In genomic region chr20:8229090-8229489, GRCh38 we compare ENCODE assay signal across 28 cellular contexts.
"Had no signal": no experiment of that assay in that cellular context is flagged by ENCODE, and none has a peak within 500 bp of the region (broad histone marks: within the 10 kb centered on the region; RNA-seq: fewer than 3 reads in every experiment).

No MANE protein-coding gene starts in this region.

- H3K4me3 Mint-ChIP-seq: stimulated activated effector memory CD8-positive, alpha-beta T cell treated with anti-CD3 and anti-CD28 coated beads, Interleukin-12 subunit alpha, Interleukin-12 subunit beta, amount 100 ng/mL, for 72 hours; stimulated activated memory B cell treated with anti-CD40 and anti-IgM and Interleukin-4, amounts not matched to agents 10 μg/mL and 1 μg/mL and 100 μg/mL, for 72 hours; stimulated activated naive B cell treated with anti-CD40 and anti-IgM and Interleukin-4, amounts not matched to agents 10 μg/mL and 1 μg/mL and 100 μg/mL, for 72 hours; stimulated activated naive CD8-positive, alpha-beta T cell treated with anti-CD3 and anti-CD28 coated beads, Interleukin-15, amount 100 ng/mL, for 72 hours; stimulated activated naive CD8-positive, alpha-beta T cell treated with anti-CD3 and anti-CD28 coated beads, Interleukin-15, Interleukin-2, amounts not matched to agents 100 ng/mL and 50 ng/mL, for 24 hours; type B pancreatic cell had no signal

- H3K4me3 ChIP-seq: stomach, suprapubic skin, testis, thoracic aorta, thyroid gland, tibial artery, tibial nerve, transverse colon, upper lobe of left lung, upper lobe of right lung, uterus, vagina had no signal

- ATAC-seq: stimulated activated effector memory CD8-positive, alpha-beta T cell treated with anti-CD3 and anti-CD28 coated beads, Interleukin-12 subunit alpha, Interleukin-12 subunit beta, amount 100 ng/mL, for 72 hours; stimulated activated memory B cell treated with anti-CD40 and anti-IgM and Interleukin-4, amounts not matched to agents 10 μg/mL and 1 μg/mL and 100 μg/mL, for 72 hours; stimulated activated naive B cell treated with anti-CD40 and anti-IgM and Interleukin-4, amounts not matched to agents 10 μg/mL and 1 μg/mL and 100 μg/mL, for 72 hours; stimulated activated naive CD8-positive, alpha-beta T cell treated with anti-CD3 and anti-CD28 coated beads, Interleukin-15, amount 100 ng/mL, for 72 hours; stimulated activated naive CD8-positive, alpha-beta T cell treated with anti-CD3 and anti-CD28 coated beads, Interleukin-15, Interleukin-2, amounts not matched to agents 100 U/mL and 50 U/mL, for 24 hours; upper lobe of right lung had no signal

- DNase-seq: stimulated activated CD4-positive, alpha-beta T cell treated with anti-CD3 and anti-CD28 coated beads, Interleukin-2, amount 100 ng/mL, for 48 hours; stimulated activated CD4-positive, alpha-beta T cell treated with anti-CD3 and anti-CD28 coated beads, Interleukin-4, amount 100 ng/mL, for 1 hour; stimulated activated CD4-positive, alpha-beta T cell treated with anti-CD3 and anti-CD28 coated beads, Interleukin-4, amount 100 ng/mL, for 24 hours; stimulated activated CD4-positive, alpha-beta T cell treated with anti-CD3 and anti-CD28 coated beads, Interleukin-4, amount 100 ng/mL, for 4 hours; stimulated activated CD8-positive, alpha-beta memory T cell treated with anti-CD3 and anti-CD28 coated beads, Interleukin-4, amount 100 ng/mL, for 48 hours; stimulated activated naive B cell treated with anti-CD40 and anti-IgM and Interleukin-4, amounts not matched to agents 10 μg/mL and 1 μg/mL and 100 μg/mL, for 72 hours; stimulated activated naive CD4-positive, alpha-beta T cell treated with Interleukin-2 at 50 U/mL for 16 hours; stimulated activated naive CD8-positive, alpha-beta T cell treated with anti-CD3 and anti-CD28 coated beads, Interleukin-15, amount 100 ng/mL, for 72 hours; stimulated activated naive CD8-positive, alpha-beta T cell treated with anti-CD3 and anti-CD28 coated beads, Interleukin-15, Interleukin-2, amounts not matched to agents 100 U/mL and 50 U/mL, for 24 hours; stomach; substantia nigra; testis; thyroid gland; tibial artery; transverse colon; trophoblast cell; upper lobe of left lung; upper lobe of right lung; uterus had no signal

- H3K36me3 ChIP-seq: stomach, suprapubic skin, thoracic aorta, thyroid gland, tibial artery, tibial nerve, transverse colon, upper lobe of left lung, upper lobe of right lung, uterus, vagina had no signal

- H3K4me1 Mint-ChIP-seq: stimulated activated memory B cell treated with anti-CD40 and anti-IgM and Interleukin-4, amounts not matched to agents 10 μg/mL and 1 μg/mL and 100 μg/mL, for 72 hours; stimulated activated naive CD8-positive, alpha-beta T cell treated with anti-CD3 and anti-CD28 coated beads, Interleukin-15, amount 100 ng/mL, for 72 hours had no signal

- H3K9me3 Mint-ChIP-seq: stimulated activated effector memory CD8-positive, alpha-beta T cell treated with anti-CD3 and anti-CD28 coated beads, Interleukin-12 subunit alpha, Interleukin-12 subunit beta, amount 100 ng/mL, for 72 hours; stimulated activated memory B cell treated with anti-CD40 and anti-IgM and Interleukin-4, amounts not matched to agents 10 μg/mL and 1 μg/mL and 100 μg/mL, for 72 hours; stimulated activated naive B cell treated with anti-CD40 and anti-IgM and Interleukin-4, amounts not matched to agents 10 μg/mL and 1 μg/mL and 100 μg/mL, for 72 hours; stimulated activated naive CD8-positive, alpha-beta T cell treated with anti-CD3 and anti-CD28 coated beads, Interleukin-15, amount 100 ng/mL, for 72 hours; stimulated activated naive CD8-positive, alpha-beta T cell treated with anti-CD3 and anti-CD28 coated beads, Interleukin-15, Interleukin-2, amounts not matched to agents 100 ng/mL and 50 ng/mL, for 24 hours; type B pancreatic cell had no signal

- H3K4me1 ChIP-seq: suprapubic skin, testis, upper lobe of left lung, upper lobe of right lung, uterus had no signal

- H3K27ac Mint-ChIP-seq: stimulated activated effector memory CD8-positive, alpha-beta T cell treated with anti-CD3 and anti-CD28 coated beads, Interleukin-12 subunit alpha, Interleukin-12 subunit beta, amount 100 ng/mL, for 72 hours; stimulated activated memory B cell treated with anti-CD40 and anti-IgM and Interleukin-4, amounts not matched to agents 10 μg/mL and 1 μg/mL and 100 μg/mL, for 72 hours; stimulated activated naive B cell treated with anti-CD40 and anti-IgM and Interleukin-4, amounts not matched to agents 10 μg/mL and 1 μg/mL and 100 μg/mL, for 72 hours; stimulated activated naive CD8-positive, alpha-beta T cell treated with anti-CD3 and anti-CD28 coated beads, Interleukin-15, amount 100 ng/mL, for 72 hours; stimulated activated naive CD8-positive, alpha-beta T cell treated with anti-CD3 and anti-CD28 coated beads, Interleukin-15, Interleukin-2, amounts not matched to agents 100 ng/mL and 50 ng/mL, for 24 hours; type B pancreatic cell had no signal

- FAIRE-seq: urothelium cell line had no signal

- H3K9me3 ChIP-seq: stomach, suprapubic skin, testis, thoracic aorta, thyroid gland, tibial artery, tibial nerve, transverse colon, upper lobe of left lung, upper lobe of right lung, uterus, vagina had no signal

- H3K27ac ChIP-seq: stomach, suprapubic skin, testis, thoracic aorta, thyroid gland, tibial artery, tibial nerve, transverse colon, upper lobe of left lung, upper lobe of right lung, uterus, vagina had no signal

- H3K36me3 Mint-ChIP-seq: stimulated activated effector memory CD8-positive, alpha-beta T cell treated with anti-CD3 and anti-CD28 coated beads, Interleukin-12 subunit alpha, Interleukin-12 subunit beta, amount 100 ng/mL, for 72 hours; stimulated activated memory B cell treated with anti-CD40 and anti-IgM and Interleukin-4, amounts not matched to agents 10 μg/mL and 1 μg/mL and 100 μg/mL, for 72 hours; stimulated activated naive B cell treated with anti-CD40 and anti-IgM and Interleukin-4, amounts not matched to agents 10 μg/mL and 1 μg/mL and 100 μg/mL, for 72 hours; type B pancreatic cell had no signal

- H3K27me3 Mint-ChIP-seq: stimulated activated memory B cell treated with anti-CD40 and anti-IgM and Interleukin-4, amounts not matched to agents 10 μg/mL and 1 μg/mL and 100 μg/mL, for 72 hours; stimulated activated naive B cell treated with anti-CD40 and anti-IgM and Interleukin-4, amounts not matched to agents 10 μg/mL and 1 μg/mL and 100 μg/mL, for 72 hours; stimulated activated naive CD8-positive, alpha-beta T cell treated with anti-CD3 and anti-CD28 coated beads, Interleukin-15, Interleukin-2, amounts not matched to agents 100 ng/mL and 50 ng/mL, for 24 hours; type B pancreatic cell had no signal

- H3K27me3 ChIP-seq: stomach, suprapubic skin, testis, thyroid gland, tibial artery, tibial nerve, transverse colon, upper lobe of left lung, upper lobe of right lung, uterus, vagina had no signal
